ENCODE assay signal across 9 cellular contexts in genomic region chr1:19872190-19872589, GRCh38. TPM values are rescaled to one million over a fixed set of nuclear protein-coding genes. Genes with fewer than 3 reads are reported as not detected.
DNase-seq lines count a peak whose midpoint lies in the region; ATAC-seq and TF ChIP-seq lines count a peak whose summit lies in the region.
"Had no signal": no experiment of that assay in that cellular context is flagged by ENCODE, and none has a peak within 500 bp of the region (broad histone marks: within the 10 kb centered on the region; RNA-seq: fewer than 3 reads in every experiment).

No MANE protein-coding gene starts in this region.

- ATAC-seq in GM21619 (IDR thresholded peaks at IDR 0.05; ENCODE audit: unreplicated experiment) (no peak), right cardiac atrium (no peak)

- dilution Hi-C loops in mammary epithelial cell (cut with HindIII; ENCODE audit: low sequenced_read_pairs): no loop called here

- H3K79me2 ChIP-seq in mammary epithelial cell (ENCODE audit: insufficient read depth, low read length): no peaks in the 10 kb centered on the region

- no peaks in the 10 kb centered on the region for H3K9me3 Mint-ChIP-seq in activated naive CD4-positive, alpha-beta T cell treated with anti-CD3 and anti-CD28 coated beads for 36 hours

- no peaks in the 10 kb centered on the region for H3K4me1 Mint-ChIP-seq in activated naive CD4-positive, alpha-beta T cell treated with anti-CD3 and anti-CD28 coated beads for 36 hours (ENCODE audit: low read depth)

- no peaks in the 10 kb centered on the region for H4K20me1 ChIP-seq in mammary epithelial cell (ENCODE audit: insufficient read depth, low read length)

- H3K4me3 Mint-ChIP-seq in activated naive CD4-positive, alpha-beta T cell treated with anti-CD3 and anti-CD28 coated beads for 36 hours: no peak overlapping the region

- BruUV-seq in mammary epithelial cell (replicated peaks; lab: Mats Ljungman, UMichigan): no TSS peak

- H3K4me3 ChIP-seq in mammary epithelial cell (replicated peaks in 1 of 3; ENCODE audit: insufficient read depth in 1 of 3, low read depth in 2 of 3, low read length in 3 of 3): no peak overlapping the region
- no peak overlapping the region for H3K4me3 ChIP-seq in prostate gland
- H3K4me3 ChIP-seq in right cardiac atrium (ENCODE audit: low read length): no peak overlapping the region
- H3K4me3 ChIP-seq: lung had no signal

- WGBS in mammary epithelial cell (ENCODE audit: low coverage, missing lambda C conversion rate): 53% methylated on average over 7 of the region's 7 CpGs
- WGBS in prostate gland: 28% methylated on average over 7 of the region's 7 CpGs
- WGBS in right cardiac atrium: 59% methylated on average over 7 of the region's 7 CpGs

- H3K36me3 Mint-ChIP-seq in activated naive CD4-positive, alpha-beta T cell treated with anti-CD3 and anti-CD28 coated beads for 36 hours (ENCODE audit: low read depth): no peaks in the 10 kb centered on the region

- CTCF ChIA-PET in mammary epithelial cell (lab: Charles Lee; ENCODE audit: low non-redundant PET): interaction anchor here (0.7 kb wide), 1 partner anchor 10 kb away, joined by 31 read pairs; no protein-coding TSS in a partner anchor
- CTCF ChIA-PET in activated naive CD4-positive, alpha-beta T cell treated with anti-CD3 and anti-CD28 coated beads for 36 hours (lab: Charles Lee): interaction anchor here (0.6 to 1.3 kb wide), 2 partner anchors 11 to 28 kb away, joined by 3 to 7 read pairs; no protein-coding TSS in a partner anchor

- H3K4me2 ChIP-seq in mammary epithelial cell (ENCODE audit: insufficient read depth, low read depth, low read length): no peak overlapping the region

- no peaks in the 10 kb centered on the region for H3K9me3 ChIP-seq in mammary epithelial cell (replicated peaks; ENCODE audit: insufficient read depth, low read length)
- no peaks in the 10 kb centered on the region for H3K9me3 ChIP-seq in prostate gland
- H3K9me3 ChIP-seq in right cardiac atrium (ENCODE audit: control insufficient read depth, low read length): no peaks in the 10 kb centered on the region

- H3K36me3 ChIP-seq in mammary epithelial cell (ENCODE audit: insufficient read depth, low read length) (no peaks in the 10 kb centered on the region), prostate gland (no peaks in the 10 kb centered on the region)

- no peaks in the 10 kb centered on the region for H3K27me3 ChIP-seq in mammary epithelial cell (ENCODE audit: insufficient read depth, low read length)
- no peaks in the 10 kb centered on the region for H3K27me3 ChIP-seq in prostate gland (replicated peaks; ENCODE audit: insufficient read depth)
- H3K27me3 ChIP-seq in right cardiac atrium (ENCODE audit: control insufficient read depth, insufficient read depth): no peaks in the 10 kb centered on the region

- H2AFZ ChIP-seq in mammary epithelial cell (ENCODE audit: low read depth, low read length): no peak overlapping the region

- peaks cover 22% of the 10 kb centered on the region for H3K27me3 Mint-ChIP-seq in activated naive CD4-positive, alpha-beta T cell treated with anti-CD3 and anti-CD28 coated beads for 36 hours (ENCODE audit: low read depth)

- H3K9ac ChIP-seq in mammary epithelial cell (ENCODE audit: insufficient read depth, low read length): no peak overlapping the region

- no peak for TF ChIP-seq POLR2A in prostate gland (IDR thresholded peaks at IDR 0.05)

- peak; percentile 6 to 40 for TF ChIP-seq CTCF in mammary epithelial cell (conservative IDR thresholded peaks at IDR 0.05 in 1 of 2, IDR thresholded peaks at IDR 0.05 in 1 of 2; ENCODE audit: extremely low read depth in 1 of 2, insufficient read depth in 1 of 2, low read depth in 1 of 2, low read length in 2 of 2)
- TF ChIP-seq CTCF in prostate gland (IDR thresholded peaks at IDR 0.05): peak in 3 of 4 experiments; percentile 41 to 69 (median 69)

- intact Hi-C loops in mammary epithelial cell (cut with micrococcal nuclease): loop anchor here (1.0 to 5.0 kb wide), 5 partner anchors 73 to 210 kb away; partner anchors contain the start of genes HTR6 and TMCO4
- intact Hi-C loops in prostate gland (cut with DNase I): no loop called here
- intact Hi-C loops in right cardiac atrium (cut with DNase I): no loop called here
- intact Hi-C loops in activated naive CD4-positive, alpha-beta T cell treated with anti-CD3 and anti-CD28 coated beads for 36 hours (cut with micrococcal nuclease): no loop called here

- H3K27ac Mint-ChIP-seq in activated naive CD4-positive, alpha-beta T cell treated with anti-CD3 and anti-CD28 coated beads for 36 hours: no peak overlapping the region

- DNase-seq in HuH-7.5 (ENCODE audit: low spot score) (peak; percentile 19), NCI-H2196 treated with DMSO at 0.1 percent for 48 hours (lab: John Stamatoyannopoulos, UW; ENCODE audit: unreplicated experiment) (peak; percentile 56), mammary epithelial cell (peak; percentile 83), prostate gland (ENCODE audit: low spot score) (peak; percentile 78), GOT3 (lab: John Stamatoyannopoulos, UW) (no peak), right cardiac atrium (no peak)
- DNase-seq in activated naive CD4-positive, alpha-beta T cell treated with anti-CD3 and anti-CD28 coated beads for 36 hours: no peak

- in situ Hi-C loops in mammary epithelial cell (cut with MboI; ENCODE audit: low sequenced_read_pairs in 2 of 2): no loop called here

- H3K27ac ChIP-seq in mammary epithelial cell (ENCODE audit: insufficient read depth, low read depth, low read length) (no peak overlapping the region), prostate gland (peak overlapping the region in 1 of 2 donors; percentile 27), right cardiac atrium (ENCODE audit: low read length) (no peak overlapping the region)

- no peaks in the 10 kb centered on the region for H3K4me1 ChIP-seq in mammary epithelial cell (ENCODE audit: insufficient read depth, low read length)
- no peaks in the 10 kb centered on the region for H3K4me1 ChIP-seq in prostate gland (replicated peaks)
- H3K4me1 ChIP-seq in right cardiac atrium (ENCODE audit: control insufficient read depth, insufficient read depth, low read length): no peaks in the 10 kb centered on the region

RNA-seq across cellular contexts. Expression of gene OTUD3, which starts 10.0 kb away (rescaled TPM):
- total RNA-seq in mammary epithelial cell (10 to 100 TPM in 1 of 2 donors, 1 to 10 TPM in 1; 3.3 to 11.5 TPM), prostate gland (10 to 100 TPM in 1 of 2 donors, 1 to 10 TPM in 1; 5.3 to 16.5 TPM), right cardiac atrium (1 to 10 TPM; 4.1 to 6.2 (median 5.1) TPM)
- polyA plus RNA-seq in mammary epithelial cell (2.2 TPM), right cardiac atrium (2.8 TPM)
- 0.62 TPM for polyA minus RNA-seq in mammary epithelial cell
- total RNA-seq in activated naive CD4-positive, alpha-beta T cell treated with anti-CD3 and anti-CD28 coated beads for 36 hours: 10 to 100 TPM in 1 of 2 experiments, 1 to 10 TPM in 1; 8.3 to 10.8 TPM

RNA-seq across cellular contexts. Expression of gene PLA2G2E, which starts 51.2 kb away (rescaled TPM):
- total RNA-seq in mammary epithelial cell (not detected), prostate gland (not detected), right cardiac atrium (not detected)
- polyA plus RNA-seq in mammary epithelial cell (not detected), right cardiac atrium (not detected)
- polyA minus RNA-seq in mammary epithelial cell: not detected
- not detected for total RNA-seq in activated naive CD4-positive, alpha-beta T cell treated with anti-CD3 and anti-CD28 coated beads for 36 hours
- total RNA-seq: lung had no signal
- polyA plus RNA-seq: lung had no signal

RNA-seq across cellular contexts. Expression of gene RNF186, which starts 57.1 kb away (rescaled TPM):
- total RNA-seq in mammary epithelial cell (not detected), prostate gland (not detected), right cardiac atrium (not detected)
- polyA plus RNA-seq in mammary epithelial cell (not detected), right cardiac atrium (not detected)
- polyA minus RNA-seq in mammary epithelial cell: not detected
- not detected for total RNA-seq in activated naive CD4-positive, alpha-beta T cell treated with anti-CD3 and anti-CD28 coated beads for 36 hours
- total RNA-seq: lung had no signal
- polyA plus RNA-seq: lung had no signal

Comparison
In these comparisons a context has a peak if more than half of its experiments do, and no peak if none do; other contexts are left out.
1. DNase-seq: peak in HuH-7.5 (single experiment), NCI-H2196 treated with DMSO at 0.1 percent for 48 hours (single experiment), mammary epithelial cell (single experiment) and prostate gland (single experiment); none in GOT3 (single experiment), right cardiac atrium (0 of 3) and activated naive CD4-positive, alpha-beta T cell treated with anti-CD3 and anti-CD28 coated beads for 36 hours (single experiment).